10 cellular contexts compared by ENCODE assay signal in genomic region chr11:95339554-95339953, GRCh38.
A peak's percentile ranks its signal among the peaks of the same experiment; 100 is the strongest.
DNase-seq lines count a peak whose midpoint lies in the region; ATAC-seq, FAIRE-seq and TF ChIP-seq lines count a peak whose summit lies in the region.
"Had no signal": no experiment of that assay in that cellular context is flagged by ENCODE, and none has a peak within 500 bp of the region (broad histone marks: within the 10 kb centered on the region; RNA-seq: fewer than 3 reads in every experiment).

No MANE protein-coding gene starts in this region.

- H3K4me2 ChIP-seq in GM12878 (ENCODE audit: control insufficient read depth, insufficient read depth) (peak overlapping the region; percentile 39; the same call in 1 of the 2 replicates), parathyroid adenoma (ENCODE audit: low read length) (peak overlapping the region; percentile 47)

- H3K4me3 Mint-ChIP-seq in activated CD4-positive, alpha-beta memory T cell treated with anti-CD3 and anti-CD28 coated beads, Interleukin-2, amount 10 ng/mL, durations not matched to agents 7 days and 5 days: no peak overlapping the region

- H3K27ac ChIP-seq in GM12878 (ENCODE audit: control insufficient read depth, insufficient read depth) (no peak overlapping the region), parathyroid adenoma (peak overlapping the region; percentile 98)

- TF ChIP-seq CTCF in GM12865 (IDR thresholded peaks at IDR 0.05; ENCODE audit: insufficient read depth, low read depth, low read length, missing control alignments) (no peak), GM12878 (IDR thresholded peaks at IDR 0.05 in 2 of 3, conservative IDR thresholded peaks at IDR 0.05 in 1 of 3; ENCODE audit: control insufficient read depth in 2 of 3, extremely low read depth in 1 of 3, insufficient read depth in 1 of 3, low read depth in 3 of 3, low read length in 3 of 3) (no peak), parathyroid adenoma (IDR thresholded peaks at IDR 0.05) (no peak)

- H3K27me3 ChIP-seq in GM12878 (replicated peaks in 1 of 2; ENCODE audit: control insufficient read depth in 2 of 2, insufficient read depth in 2 of 2, low read length in 1 of 2) (no peaks in the 10 kb centered on the region; a peak in 1 of 4 replicates), parathyroid adenoma (ENCODE audit: control insufficient read depth, insufficient read depth, low read length) (no peaks in the 10 kb centered on the region), MG63 (no peaks in the 10 kb centered on the region)

- no TSS peak for BruUV-seq in GM12878 (replicated peaks; lab: Mats Ljungman, UMichigan)

- intact Hi-C loops in GM12878 (cut with micrococcal nuclease; ENCODE audit: unreplicated experiment): loop anchor here (5.0 kb wide), 2 partner anchors 92 to 107 kb away; partner anchors contain the start of gene SESN3

- no peak for TF ChIP-seq RAD21 in GM12878 (IDR thresholded peaks at IDR 0.05; ENCODE audit: insufficient read depth, low read depth, low read length)

- RAD21 ChIA-PET in GM12878 (lab: Charles Lee; ENCODE audit: unreplicated experiment): interaction anchor here (0.8 to 1.6 kb wide), 8 partner anchors 26 to 366 kb away, joined by 3 to 10 read pairs (median 4); partner anchors contain the start of gene SESN3

- no peak for TF ChIP-seq EP300 in GM12878 (IDR thresholded peaks at IDR 0.05; ENCODE audit: borderline replicate concordance in 1 of 2, control insufficient read depth in 1 of 2, low read depth in 2 of 2, low read length in 2 of 2)

- peak; percentile 35 for DNase-seq in GM12865 (ENCODE audit: low read depth)
- DNase-seq in GM12878 (ENCODE audit: low read depth, low spot score): no peak
- no peak for DNase-seq in activated CD4-positive, alpha-beta memory T cell treated with anti-CD3 and anti-CD28 coated beads, Interleukin-2, amount 10 ng/mL, durations not matched to agents 7 days and 5 days
- DNase-seq in GF-D8 (lab: John Stamatoyannopoulos, UW): no peak
- no peak for DNase-seq in activated CD8-positive, alpha-beta memory T cell treated with anti-CD3 and anti-CD28 coated beads, Interleukin-2, amount 50 U/mL, for 4 hours
- no peak for DNase-seq in MG63
- DNase-seq: activated CD4-positive, CD25-positive, alpha-beta regulatory T cell; NCI-H1048 had no signal

- no peaks in the 10 kb centered on the region for H3K36me3 ChIP-seq in GM12878 (ENCODE audit: control insufficient read depth in 2 of 2, insufficient read depth in 2 of 2, low read length in 1 of 2)
- H3K36me3 ChIP-seq in parathyroid adenoma (ENCODE audit: control insufficient read depth, insufficient read depth, low read length): no peaks in the 10 kb centered on the region
- H3K36me3 ChIP-seq in MG63: no peaks in the 10 kb centered on the region

- SMC1A ChIA-PET in GM12878 (lab: Charles Lee; ENCODE audit: uncharacterized antibody, unreplicated experiment): interaction anchor here (0.6 to 2.5 kb wide), 9 partner anchors 21 to 366 kb away, joined by 3 to 11 read pairs (median 4); partner anchors contain the start of gene SESN3

- FAIRE-seq in GM12878 (lab: Jason Lieb, UNC): no peak

- H3K4me1 ChIP-seq in GM12878 (ENCODE audit: control insufficient read depth, insufficient read depth, low read length): peaks cover 6% of the 10 kb centered on the region
- peaks cover 44% of the 10 kb centered on the region for H3K4me1 ChIP-seq in parathyroid adenoma

- H3K9me3 ChIP-seq in GM12878 (replicated peaks; ENCODE audit: control insufficient read depth, insufficient read depth, low read length): no peaks in the 10 kb centered on the region
- no peaks in the 10 kb centered on the region for H3K9me3 ChIP-seq in parathyroid adenoma (ENCODE audit: control insufficient read depth, low read length)
- no peaks in the 10 kb centered on the region for H3K9me3 ChIP-seq in MG63

- H2AFZ ChIP-seq in GM12878 (ENCODE audit: control insufficient read depth, low read depth, low read length): no peak overlapping the region
- H2AFZ ChIP-seq in parathyroid adenoma: peak overlapping the region; percentile 41

- TF ChIP-seq POLR2A in GM12878 (IDR thresholded peaks at IDR 0.05; ENCODE audit: low read depth, low read length): no peak

- H3K79me2 ChIP-seq in GM12878 (ENCODE audit: control insufficient read depth, insufficient read depth, low read length) (no peaks in the 10 kb centered on the region), parathyroid adenoma (no peaks in the 10 kb centered on the region)

- no peak overlapping the region for H3K9ac ChIP-seq in GM12878 (ENCODE audit: control insufficient read depth, insufficient read depth, low read length)
- no peak overlapping the region for H3K9ac ChIP-seq in parathyroid adenoma

- peaks cover 16% of the 10 kb centered on the region for H3K27me3 Mint-ChIP-seq in activated CD4-positive, alpha-beta memory T cell treated with anti-CD3 and anti-CD28 coated beads, Interleukin-2, amount 10 ng/mL, durations not matched to agents 7 days and 5 days

- ATAC-seq in GM21786 (IDR thresholded peaks at IDR 0.05; ENCODE audit: unreplicated experiment) (peak; percentile 33), GM12878 (peak; percentile 56)

- no peaks in the 10 kb centered on the region for H3K4me1 Mint-ChIP-seq in activated CD4-positive, alpha-beta memory T cell treated with anti-CD3 and anti-CD28 coated beads, Interleukin-2, amount 10 ng/mL, durations not matched to agents 7 days and 5 days

- in situ Hi-C loops in GM12878 (cut with MboI): no loop called here

- POLR2A ChIA-PET in GM12878 (lab: Charles Lee): no interaction called here
- POLR2A ChIA-PET in activated CD4-positive, alpha-beta memory T cell treated with anti-CD3 and anti-CD28 coated beads, Interleukin-2, amount 10 ng/mL, durations not matched to agents 7 days and 5 days (lab: Charles Lee): no interaction called here

- peaks cover 1% of the 10 kb centered on the region for H3K9me3 Mint-ChIP-seq in activated CD4-positive, alpha-beta memory T cell treated with anti-CD3 and anti-CD28 coated beads, Interleukin-2, amount 10 ng/mL, durations not matched to agents 7 days and 5 days

- H4K20me1 ChIP-seq in GM12878 (ENCODE audit: control insufficient read depth, insufficient read depth): no peaks in the 10 kb centered on the region

- H3K4me3 ChIP-seq in GM12865 (ENCODE audit: low read depth, low read length): no peak overlapping the region
- H3K4me3 ChIP-seq in GM12878: no peak overlapping the region
- H3K4me3 ChIP-seq in parathyroid adenoma (ENCODE audit: low read depth, low read length): peak overlapping the region; percentile 18
- H3K4me3 ChIP-seq in MG63: no peak overlapping the region

- H3K36me3 Mint-ChIP-seq in activated CD4-positive, alpha-beta memory T cell treated with anti-CD3 and anti-CD28 coated beads, Interleukin-2, amount 10 ng/mL, durations not matched to agents 7 days and 5 days (ENCODE audit: low read depth): no peaks in the 10 kb centered on the region

- CTCF ChIA-PET in GM12878 (lab: Yijun Ruan, JAX): interaction anchor here (0.7 to 2.4 kb wide), 2 partner anchors 187 to 366 kb away, joined by 4 to 16 read pairs; no protein-coding TSS in a partner anchor
- CTCF ChIA-PET in activated CD4-positive, alpha-beta memory T cell treated with anti-CD3 and anti-CD28 coated beads, Interleukin-2, amount 10 ng/mL, durations not matched to agents 7 days and 5 days (lab: Charles Lee): no interaction called here

- H3K27ac Mint-ChIP-seq in activated CD4-positive, alpha-beta memory T cell treated with anti-CD3 and anti-CD28 coated beads, Interleukin-2, amount 10 ng/mL, durations not matched to agents 7 days and 5 days: no peak overlapping the region

TF ChIP-seq in GM12878, 131 proteins besides CTCF, POLR2A, EP300 and RAD21 (continues in another document):
- peak; percentile 75; the same call in 1 of the 2 replicates for TF ChIP-seq NFIC (IDR thresholded peaks at IDR 0.05; ENCODE audit: low read depth, low read length)
- TF ChIP-seq RBBP5 (conservative IDR thresholded peaks at IDR 0.05): no peak
- no peak for TF ChIP-seq ZBTB4 (CRISPR knock-in tag; IDR thresholded peaks at IDR 0.05)
- TF ChIP-seq BACH1 (IDR thresholded peaks at IDR 0.05; ENCODE audit: borderline replicate concordance): no peak
- 0 out of 4 replicates have a peak, but pooled peaks of 1 of the 2 experiments have one; percentile 8 for TF ChIP-seq IKZF2 (IDR thresholded peaks at IDR 0.05)
- no peak for TF ChIP-seq SKIL (IDR thresholded peaks at IDR 0.05; ENCODE audit: low read depth, poor library complexity, severe bottlenecking)
